In the genomic region with DNA sequence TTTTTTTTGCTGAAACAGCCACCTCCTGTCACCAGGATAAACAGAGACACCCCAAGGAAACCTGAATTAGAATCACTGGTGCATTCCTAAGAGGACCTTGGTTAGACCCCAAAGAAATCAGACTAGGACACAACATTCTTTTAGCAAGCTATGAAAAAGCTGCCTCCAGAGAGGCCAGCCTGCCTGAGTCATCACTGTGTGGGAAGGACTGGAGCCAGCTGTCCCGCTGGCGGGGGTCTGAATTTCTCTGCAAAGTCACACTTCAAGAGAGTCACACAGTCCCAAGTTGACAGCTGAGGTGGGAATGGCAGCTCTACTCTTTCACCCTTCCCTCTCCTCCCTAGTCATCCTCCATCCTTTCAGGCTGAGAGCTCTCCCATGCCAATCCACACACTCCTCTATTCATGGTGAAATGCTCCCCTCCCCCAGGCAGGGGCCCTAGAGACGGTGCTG, we compare ENCODE assay signal across 1 cellular context.
TF ChIP-seq lines count a peak whose summit lies in the region.

No MANE protein-coding gene starts in this region.

TF ChIP-seq in H1, 55 proteins besides CTCF, POLR2A, EP300 and RAD21 (continued from another document):
- TF ChIP-seq POU5F1 (IDR thresholded peaks at IDR 0.05; ENCODE audit: low read depth, low read length) (no peak), NRF1 (IDR thresholded peaks at IDR 0.05; ENCODE audit: low read depth, low read length) (no peak), KDM1A (IDR thresholded peaks at IDR 0.05; ENCODE audit: borderline replicate concordance, low read length) (no peak), TBP (IDR thresholded peaks at IDR 0.05; ENCODE audit: low read depth, low read length) (no peak), BACH1 (IDR thresholded peaks at IDR 0.05; ENCODE audit: low read length) (0 out of 2 replicates have a peak, but pooled peaks have one; percentile 38), SP2 (IDR thresholded peaks at IDR 0.05; ENCODE audit: low read length) (no peak), TAF7 (optimal IDR thresholded peaks at IDR 0.05; ENCODE audit: borderline replicate concordance, low read depth, low read length) (no peak), YY1 (IDR thresholded peaks at IDR 0.05; ENCODE audit: low read depth, low read length) (no peak), JUND (IDR thresholded peaks at IDR 0.05; ENCODE audit: low read length) (peak; percentile 78), PHF8 (conservative IDR thresholded peaks at IDR 0.05; ENCODE audit: low read depth, low read length) (no peak), SIN3A (conservative IDR thresholded peaks at IDR 0.05 in 1 of 2, IDR thresholded peaks at IDR 0.05 in 1 of 2; ENCODE audit: low read depth in 1 of 2, low read length in 2 of 2) (0 out of 4 replicates have a peak, but pooled peaks of 1 of the 2 experiments have one; percentile 43), USF2 (IDR thresholded peaks at IDR 0.05; ENCODE audit: low read length) (no peak), SP1 (IDR thresholded peaks at IDR 0.05; ENCODE audit: low read depth, low read length) (no peak), CTBP2 (IDR thresholded peaks at IDR 0.05; ENCODE audit: borderline replicate concordance, insufficient read depth, insufficient read length, low read length) (no peak), CEBPB (IDR thresholded peaks at IDR 0.05; ENCODE audit: low read depth, low read length) (no peak), ASH2L (IDR thresholded peaks at IDR 0.05; ENCODE audit: low read length) (no peak), SAP30 (IDR thresholded peaks at IDR 0.05; ENCODE audit: insufficient read depth, insufficient replicate concordance, low read length) (no peak)
- TF ChIP-seq, protein P1, sequence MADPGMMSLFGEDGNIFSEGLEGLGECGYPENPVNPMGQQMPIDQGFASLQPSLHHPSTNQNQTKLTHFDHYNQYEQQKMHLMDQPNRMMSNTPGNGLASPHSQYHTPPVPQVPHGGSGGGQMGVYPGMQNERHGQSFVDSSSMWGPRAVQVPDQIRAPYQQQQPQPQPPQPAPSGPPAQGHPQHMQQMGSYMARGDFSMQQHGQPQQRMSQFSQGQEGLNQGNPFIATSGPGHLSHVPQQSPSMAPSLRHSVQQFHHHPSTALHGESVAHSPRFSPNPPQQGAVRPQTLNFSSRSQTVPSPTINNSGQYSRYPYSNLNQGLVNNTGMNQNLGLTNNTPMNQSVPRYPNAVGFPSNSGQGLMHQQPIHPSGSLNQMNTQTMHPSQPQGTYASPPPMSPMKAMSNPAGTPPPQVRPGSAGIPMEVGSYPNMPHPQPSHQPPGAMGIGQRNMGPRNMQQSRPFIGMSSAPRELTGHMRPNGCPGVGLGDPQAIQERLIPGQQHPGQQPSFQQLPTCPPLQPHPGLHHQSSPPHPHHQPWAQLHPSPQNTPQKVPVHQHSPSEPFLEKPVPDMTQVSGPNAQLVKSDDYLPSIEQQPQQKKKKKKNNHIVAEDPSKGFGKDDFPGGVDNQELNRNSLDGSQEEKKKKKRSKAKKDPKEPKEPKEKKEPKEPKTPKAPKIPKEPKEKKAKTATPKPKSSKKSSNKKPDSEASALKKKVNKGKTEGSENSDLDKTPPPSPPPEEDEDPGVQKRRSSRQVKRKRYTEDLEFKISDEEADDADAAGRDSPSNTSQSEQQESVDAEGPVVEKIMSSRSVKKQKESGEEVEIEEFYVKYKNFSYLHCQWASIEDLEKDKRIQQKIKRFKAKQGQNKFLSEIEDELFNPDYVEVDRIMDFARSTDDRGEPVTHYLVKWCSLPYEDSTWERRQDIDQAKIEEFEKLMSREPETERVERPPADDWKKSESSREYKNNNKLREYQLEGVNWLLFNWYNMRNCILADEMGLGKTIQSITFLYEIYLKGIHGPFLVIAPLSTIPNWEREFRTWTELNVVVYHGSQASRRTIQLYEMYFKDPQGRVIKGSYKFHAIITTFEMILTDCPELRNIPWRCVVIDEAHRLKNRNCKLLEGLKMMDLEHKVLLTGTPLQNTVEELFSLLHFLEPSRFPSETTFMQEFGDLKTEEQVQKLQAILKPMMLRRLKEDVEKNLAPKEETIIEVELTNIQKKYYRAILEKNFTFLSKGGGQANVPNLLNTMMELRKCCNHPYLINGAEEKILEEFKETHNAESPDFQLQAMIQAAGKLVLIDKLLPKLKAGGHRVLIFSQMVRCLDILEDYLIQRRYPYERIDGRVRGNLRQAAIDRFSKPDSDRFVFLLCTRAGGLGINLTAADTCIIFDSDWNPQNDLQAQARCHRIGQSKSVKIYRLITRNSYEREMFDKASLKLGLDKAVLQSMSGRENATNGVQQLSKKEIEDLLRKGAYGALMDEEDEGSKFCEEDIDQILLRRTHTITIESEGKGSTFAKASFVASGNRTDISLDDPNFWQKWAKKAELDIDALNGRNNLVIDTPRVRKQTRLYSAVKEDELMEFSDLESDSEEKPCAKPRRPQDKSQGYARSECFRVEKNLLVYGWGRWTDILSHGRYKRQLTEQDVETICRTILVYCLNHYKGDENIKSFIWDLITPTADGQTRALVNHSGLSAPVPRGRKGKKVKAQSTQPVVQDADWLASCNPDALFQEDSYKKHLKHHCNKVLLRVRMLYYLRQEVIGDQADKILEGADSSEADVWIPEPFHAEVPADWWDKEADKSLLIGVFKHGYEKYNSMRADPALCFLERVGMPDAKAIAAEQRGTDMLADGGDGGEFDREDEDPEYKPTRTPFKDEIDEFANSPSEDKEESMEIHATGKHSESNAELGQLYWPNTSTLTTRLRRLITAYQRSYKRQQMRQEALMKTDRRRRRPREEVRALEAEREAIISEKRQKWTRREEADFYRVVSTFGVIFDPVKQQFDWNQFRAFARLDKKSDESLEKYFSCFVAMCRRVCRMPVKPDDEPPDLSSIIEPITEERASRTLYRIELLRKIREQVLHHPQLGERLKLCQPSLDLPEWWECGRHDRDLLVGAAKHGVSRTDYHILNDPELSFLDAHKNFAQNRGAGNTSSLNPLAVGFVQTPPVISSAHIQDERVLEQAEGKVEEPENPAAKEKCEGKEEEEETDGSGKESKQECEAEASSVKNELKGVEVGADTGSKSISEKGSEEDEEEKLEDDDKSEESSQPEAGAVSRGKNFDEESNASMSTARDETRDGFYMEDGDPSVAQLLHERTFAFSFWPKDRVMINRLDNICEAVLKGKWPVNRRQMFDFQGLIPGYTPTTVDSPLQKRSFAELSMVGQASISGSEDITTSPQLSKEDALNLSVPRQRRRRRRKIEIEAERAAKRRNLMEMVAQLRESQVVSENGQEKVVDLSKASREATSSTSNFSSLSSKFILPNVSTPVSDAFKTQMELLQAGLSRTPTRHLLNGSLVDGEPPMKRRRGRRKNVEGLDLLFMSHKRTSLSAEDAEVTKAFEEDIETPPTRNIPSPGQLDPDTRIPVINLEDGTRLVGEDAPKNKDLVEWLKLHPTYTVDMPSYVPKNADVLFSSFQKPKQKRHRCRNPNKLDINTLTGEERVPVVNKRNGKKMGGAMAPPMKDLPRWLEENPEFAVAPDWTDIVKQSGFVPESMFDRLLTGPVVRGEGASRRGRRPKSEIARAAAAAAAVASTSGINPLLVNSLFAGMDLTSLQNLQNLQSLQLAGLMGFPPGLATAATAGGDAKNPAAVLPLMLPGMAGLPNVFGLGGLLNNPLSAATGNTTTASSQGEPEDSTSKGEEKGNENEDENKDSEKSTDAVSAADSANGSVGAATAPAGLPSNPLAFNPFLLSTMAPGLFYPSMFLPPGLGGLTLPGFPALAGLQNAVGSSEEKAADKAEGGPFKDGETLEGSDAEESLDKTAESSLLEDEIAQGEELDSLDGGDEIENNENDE (IDR thresholded peaks at IDR 0.05; ENCODE audit: insufficient replicate concordance, low read length), result no peak
